In the genomic region with DNA sequence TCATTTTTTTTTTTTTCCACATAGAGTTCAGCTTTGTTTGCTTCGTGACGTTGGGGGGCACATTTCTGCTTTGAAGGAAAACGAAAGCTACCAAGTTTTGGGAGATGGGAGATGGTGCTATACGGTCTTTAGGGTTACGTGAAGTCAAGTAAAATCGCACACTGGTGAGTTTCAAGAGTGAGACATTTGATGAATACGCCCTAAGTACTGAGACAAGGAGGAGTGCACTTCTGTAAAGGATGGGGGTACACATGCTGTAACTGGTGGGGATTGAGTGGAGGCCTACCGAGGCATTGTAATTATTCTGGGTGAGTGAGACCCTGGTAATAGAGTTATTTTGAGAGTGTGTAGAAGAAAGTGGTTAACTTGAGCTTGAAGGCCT, we compare ENCODE assay signal across 8 cellular contexts. TPM values are rescaled to one million over a fixed set of nuclear protein-coding genes. Genes with fewer than 3 reads are reported as not detected.
DNase-seq lines count a peak whose midpoint lies in the region; ATAC-seq and TF ChIP-seq lines count a peak whose summit lies in the region.

No MANE protein-coding gene starts in this region.

- H3K4me1 Mint-ChIP-seq in nephron, result peaks cover 10% of the 10 kb centered on the region

- ATAC-seq in GM19351 (IDR thresholded peaks at IDR 0.05; ENCODE audit: unreplicated experiment), result peak; percentile 12

- H3K36me3 Mint-ChIP-seq in nephron (ENCODE audit: low read depth), result peaks cover 13% of the 10 kb centered on the region

- H3K9me3 Mint-ChIP-seq in nephron, result peaks cover 10% of the 10 kb centered on the region

- peak overlapping the region; percentile 95 to 97 (median 96) for H3K4me3 Mint-ChIP-seq in nephron

- peak overlapping the region; percentile 98 to 100 (median 99) for H3K27ac Mint-ChIP-seq in nephron

- H3K4me3 ChIP-seq in epithelial cell of proximal tubule (ENCODE audit: low read depth, low read length), result peak overlapping the region; percentile 84

- TF ChIP-seq CTCF in epithelial cell of proximal tubule (conservative IDR thresholded peaks at IDR 0.05; ENCODE audit: low read depth, low read length) (no peak), nephron (IDR thresholded peaks at IDR 0.05; ENCODE audit: unreplicated experiment in 3 of 3) (no peak)

- H3K27me3 Mint-ChIP-seq in nephron (ENCODE audit: low read depth), result no peaks in the 10 kb centered on the region

- peak; percentile 32 for DNase-seq in RPMI8226
- no peak for DNase-seq in epithelial cell of proximal tubule (ENCODE audit: low read depth)
- no peak for DNase-seq in NCI-H1417 treated with DMSO at 0.1 percent for 48 hours (lab: John Stamatoyannopoulos, UW)
- no peak for DNase-seq in NCI-H1694 treated with DMSO at 0.1 percent for 48 hours (lab: John Stamatoyannopoulos, UW)
- DNase-seq in NK-92 (lab: John Stamatoyannopoulos, UW; ENCODE audit: unreplicated experiment), result no peak
- no peak for DNase-seq in AG20443 (ENCODE audit: low spot score)

RNA-seq across cellular contexts. Expression of gene SH3BGRL, which starts 0.5 kb away (rescaled TPM):
- 35.3 and 50.5 TPM in 2 replicates for total RNA-seq in epithelial cell of proximal tubule

RNA-seq across cellular contexts. Expression of gene HMGN5, which starts 0.7 kb away (rescaled TPM):
- 0.17 and 3.0 TPM in 2 replicates for total RNA-seq in epithelial cell of proximal tubule
